In the genomic region with DNA sequence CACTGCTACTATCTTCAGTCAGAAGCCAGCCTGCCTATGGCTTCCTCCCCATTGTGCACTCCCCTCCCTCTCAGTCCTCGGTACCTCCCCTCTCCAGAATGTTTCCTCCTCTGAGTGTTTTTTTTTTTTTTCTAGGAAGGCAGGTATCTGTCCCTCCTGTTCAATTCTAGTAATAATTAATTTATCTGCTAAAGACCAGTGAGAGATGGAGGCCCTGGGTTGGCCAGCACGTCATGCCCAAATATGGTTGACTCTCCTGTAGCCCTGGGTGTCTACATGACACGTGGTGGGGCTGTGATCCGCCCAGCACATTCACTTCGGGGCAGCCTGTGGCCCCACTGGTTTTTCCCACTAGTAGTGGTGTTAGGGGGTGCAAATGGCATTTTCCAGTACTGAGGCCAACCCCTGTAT, we compare ENCODE assay signal across 8 cellular contexts. TPM values are rescaled to one million over a fixed set of nuclear protein-coding genes. Genes with fewer than 3 reads are reported as not detected.
A peak's percentile ranks its signal among the peaks of the same experiment; 100 is the strongest.
DNase-seq lines count a peak whose midpoint lies in the region; ATAC-seq and TF ChIP-seq lines count a peak whose summit lies in the region.

No MANE protein-coding gene starts in this region.

- H4K20me1 ChIP-seq in Karpas-422 (ENCODE audit: insufficient read depth, low read depth, low read length), result no peaks in the 10 kb centered on the region

- no peak for TF ChIP-seq POLR2A in prostate gland (IDR thresholded peaks at IDR 0.05)

- H3K4me1 Mint-ChIP-seq in central memory CD8-positive, alpha-beta T cell, result peaks cover 13% of the 10 kb centered on the region

- H3K9ac ChIP-seq in Karpas-422 (ENCODE audit: low read length), result no peak overlapping the region

- no peaks in the 10 kb centered on the region for H3K27me3 Mint-ChIP-seq in central memory CD8-positive, alpha-beta T cell

- peak; percentile 13 for ATAC-seq in central memory CD8-positive, alpha-beta T cell (replicated peaks; ENCODE audit: extremely low read depth, poor library complexity, severe bottlenecking)
- ATAC-seq in HG03571 (IDR thresholded peaks at IDR 0.05; ENCODE audit: unreplicated experiment), result no peak
- no peak for ATAC-seq in GM21529 (IDR thresholded peaks at IDR 0.05; ENCODE audit: unreplicated experiment)

- H3K4me3 Mint-ChIP-seq in central memory CD8-positive, alpha-beta T cell, result peak overlapping the region; percentile 88

- WGBS in prostate gland, result 23% methylated on average over 4 of the region's 5 CpGs

- H3K4me3 ChIP-seq in Karpas-422 (ENCODE audit: low read length) (no peak overlapping the region), prostate gland (peak overlapping the region; percentile 2 to 44)

- peak overlapping the region; percentile 82 for H3K27ac Mint-ChIP-seq in central memory CD8-positive, alpha-beta T cell (ENCODE audit: low read depth)

- H3K9me3 ChIP-seq in Karpas-422 (ENCODE audit: low read length), result no peaks in the 10 kb centered on the region
- no peaks in the 10 kb centered on the region for H3K9me3 ChIP-seq in prostate gland

- H3K4me1 ChIP-seq in Karpas-422 (ENCODE audit: low read length), result peaks cover 35% of the 10 kb centered on the region
- no peaks in the 10 kb centered on the region for H3K4me1 ChIP-seq in prostate gland (replicated peaks)

- peaks cover 36% of the 10 kb centered on the region for H3K36me3 Mint-ChIP-seq in central memory CD8-positive, alpha-beta T cell (ENCODE audit: insufficient read depth)

- no peak for TF ChIP-seq CTCF in prostate gland (IDR thresholded peaks at IDR 0.05)

- H3K27me3 ChIP-seq in Karpas-422 (ENCODE audit: low read length) (no peaks in the 10 kb centered on the region), prostate gland (replicated peaks; ENCODE audit: insufficient read depth) (no peaks in the 10 kb centered on the region)

- H3K9me3 Mint-ChIP-seq in central memory CD8-positive, alpha-beta T cell, result no peaks in the 10 kb centered on the region

- DNase-seq in ELR (ENCODE audit: low read depth) (peak; percentile 38), Karpas-422 (peak; percentile 56), prostate gland (ENCODE audit: low spot score) (no peak), NCI-H524 treated with DMSO at 0.1 percent for 48 hours (lab: John Stamatoyannopoulos, UW) (no peak), DMS79 treated with DMSO at 0.1 percent for 48 hours (lab: John Stamatoyannopoulos, UW) (no peak)
- no peak for DNase-seq in central memory CD8-positive, alpha-beta T cell (ENCODE audit: low spot score in 2 of 2)

- H3K79me2 ChIP-seq in Karpas-422 (ENCODE audit: low read length), result peaks cover 18% of the 10 kb centered on the region

- no peak overlapping the region for H3K4me2 ChIP-seq in Karpas-422 (ENCODE audit: low read depth, low read length, poor library complexity, severe bottlenecking)

- intact Hi-C loops in prostate gland (cut with DNase I), result no loop called here

- H3K9me2 ChIP-seq in Karpas-422 (replicated peaks; ENCODE audit: insufficient read depth, low read length), result no peaks in the 10 kb centered on the region

- H2AFZ ChIP-seq in Karpas-422 (ENCODE audit: low read length), result no peak overlapping the region

- H3K27ac ChIP-seq in Karpas-422 (ENCODE audit: low read length) (no peak overlapping the region), prostate gland (peak overlapping the region; percentile 81 to 87)

- H3K36me3 ChIP-seq in Karpas-422 (ENCODE audit: insufficient read depth, low read length), result no peaks in the 10 kb centered on the region
- H3K36me3 ChIP-seq in prostate gland, result no peaks in the 10 kb centered on the region

RNA-seq across cellular contexts. Expression of a gene that starts 1.8 kb away (rescaled TPM):
- total RNA-seq in Karpas-422 (2014; rRNA removed; shearing (Covaris generic); ENCODE audit: low replicate concordance), result 46.3 and 89.6 TPM in 2 replicates
- 1,000 to 10,000 TPM; 1,711 to 2,337 TPM for total RNA-seq in prostate gland

RNA-seq across cellular contexts. Expression of a gene that starts 6.5 kb away (rescaled TPM):
- total RNA-seq in Karpas-422 (2014; rRNA removed; shearing (Covaris generic); ENCODE audit: low replicate concordance), result 19.5 and 20.7 TPM in 2 replicates
- 10 to 100 TPM; 61.4 to 66.1 TPM for total RNA-seq in prostate gland

RNA-seq across cellular contexts. Expression of a gene that starts 25.6 kb away (rescaled TPM):
- total RNA-seq in Karpas-422 (2014; rRNA removed; shearing (Covaris generic); ENCODE audit: low replicate concordance), result 4,110 and 4,432 TPM in 2 replicates
- 1,000 to 10,000 TPM; 3,702 to 5,500 TPM for total RNA-seq in prostate gland

RNA-seq across cellular contexts. Expression of a gene that starts 36.4 kb away (rescaled TPM):
- 17.6 and 30.8 TPM in 2 replicates for total RNA-seq in Karpas-422 (2014; rRNA removed; shearing (Covaris generic); ENCODE audit: low replicate concordance)
- 10 to 100 TPM; 36.8 to 70.7 TPM for total RNA-seq in prostate gland

RNA-seq across cellular contexts. Expression of a gene that starts 38.7 kb away (rescaled TPM):
- 22.1 and 39.0 TPM in 2 replicates for total RNA-seq in Karpas-422 (2014; rRNA removed; shearing (Covaris generic); ENCODE audit: low replicate concordance)
- 10 to 100 TPM; 25.7 to 56.5 TPM for total RNA-seq in prostate gland

Comparison
In these comparisons a context has a peak if more than half of its experiments do, and no peak if none do; other contexts are left out.
1. DNase-seq: peak in ELR (single experiment) and Karpas-422 (single experiment); none in central memory CD8-positive, alpha-beta T cell (0 of 2), prostate gland (single experiment), NCI-H524 treated with DMSO at 0.1 percent for 48 hours (single experiment) and DMS79 treated with DMSO at 0.1 percent for 48 hours (single experiment).
2. RNA of a gene that starts 1.8 kb away (total RNA-seq): 1,711 to 2,337 TPM in prostate gland; 46.3 to 89.6 TPM in Karpas-422; every median in the first group is over 10 times any median in the second.